Comparison of ENCODE assay signal across 8 cellular contexts in the genomic region with DNA sequence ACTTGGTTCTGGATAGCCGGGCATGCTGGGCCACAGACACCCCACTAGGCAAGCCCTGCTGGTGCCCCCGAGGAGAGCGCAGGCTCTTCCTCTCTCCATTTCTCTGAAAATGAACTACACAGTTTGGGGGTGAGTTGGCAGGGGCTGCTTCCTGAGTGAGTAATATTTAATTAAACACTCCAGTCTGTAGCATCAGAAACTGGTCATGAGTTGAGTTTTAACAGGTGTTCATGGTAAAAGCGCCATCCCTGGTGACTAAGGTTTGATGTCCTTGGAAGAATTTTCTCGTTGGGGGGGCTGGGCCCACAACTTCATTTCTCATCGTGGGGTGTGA. TPM values are rescaled to one million over a fixed set of nuclear protein-coding genes. Genes with fewer than 3 reads are reported as not detected.
DNase-seq lines count a peak whose midpoint lies in the region; ATAC-seq, FAIRE-seq and TF ChIP-seq lines count a peak whose summit lies in the region.

No MANE protein-coding gene starts in this region.

- H3K27ac ChIP-seq in keratinocyte (ENCODE audit: control insufficient read depth, insufficient read depth, low read length) = peak overlapping the region; percentile 87
- peak overlapping the region; percentile 93 for H3K27ac ChIP-seq in suprapubic skin

- H3K9me3 Mint-ChIP-seq in activated CD4-positive, alpha-beta T cell treated with anti-CD3 and anti-CD28 coated beads, Interleukin-2, amount 10 ng/mL, durations not matched to agents 24 days and 14 days = no peaks in the 10 kb centered on the region
- no peaks in the 10 kb centered on the region for H3K9me3 Mint-ChIP-seq in activated CD4-positive, alpha-beta T cell treated with anti-CD3 and anti-CD28 coated beads, Interleukin-2, amount 10 ng/mL, durations not matched to agents 7 days and 5 days

- H3K4me3 ChIP-seq in WI38 (ENCODE audit: low read depth, low read length) = peak overlapping the region; percentile 91
- peak overlapping the region; percentile 60 to 99 (median 67) for H3K4me3 ChIP-seq in keratinocyte (ENCODE audit: control insufficient read depth in 2 of 3, extremely low read depth in 1 of 3, insufficient read depth in 2 of 3, low read depth in 1 of 3, low read length in 3 of 3)
- peak overlapping the region; percentile 78 for H3K4me3 ChIP-seq in suprapubic skin

- H3K27me3 ChIP-seq in keratinocyte (ENCODE audit: control insufficient read depth, extremely low read depth, insufficient read depth, low read length) = no peaks in the 10 kb centered on the region
- no peaks in the 10 kb centered on the region for H3K27me3 ChIP-seq in suprapubic skin

- peaks cover 12% of the 10 kb centered on the region for H3K36me3 Mint-ChIP-seq in activated CD4-positive, alpha-beta T cell treated with anti-CD3 and anti-CD28 coated beads, Interleukin-2, amount 10 ng/mL, durations not matched to agents 24 days and 14 days (ENCODE audit: low read depth)
- no peaks in the 10 kb centered on the region for H3K36me3 Mint-ChIP-seq in activated CD4-positive, alpha-beta T cell treated with anti-CD3 and anti-CD28 coated beads, Interleukin-2, amount 10 ng/mL, durations not matched to agents 7 days and 5 days (ENCODE audit: low read depth)

- peak; percentile 43 for FAIRE-seq in keratinocyte (lab: Jason Lieb, UNC)

- peaks cover 4 to 10% of the 10 kb centered on the region in 2 experiments for H3K36me3 ChIP-seq in keratinocyte (ENCODE audit: control insufficient read depth in 2 of 2, extremely low read depth in 1 of 2, insufficient read depth in 2 of 2, low read length in 2 of 2)
- H3K36me3 ChIP-seq in suprapubic skin = no peaks in the 10 kb centered on the region

- peaks cover 21% of the 10 kb centered on the region for H3K4me1 Mint-ChIP-seq in activated CD4-positive, alpha-beta T cell treated with anti-CD3 and anti-CD28 coated beads, Interleukin-2, amount 10 ng/mL, durations not matched to agents 24 days and 14 days
- peaks cover 12% of the 10 kb centered on the region for H3K4me1 Mint-ChIP-seq in activated CD4-positive, alpha-beta T cell treated with anti-CD3 and anti-CD28 coated beads, Interleukin-2, amount 10 ng/mL, durations not matched to agents 7 days and 5 days

- CTCF ChIA-PET in activated CD4-positive, alpha-beta T cell treated with anti-CD3 and anti-CD28 coated beads, Interleukin-2, amount 10 ng/mL, durations not matched to agents 7 days and 5 days (lab: Charles Lee) = interaction anchor here (1.4 kb wide), 1 partner anchor 197 kb away, joined by 3 read pairs; no protein-coding TSS in a partner anchor

- TF ChIP-seq EP300 in suprapubic skin (IDR thresholded peaks at IDR 0.05) = no peak

- H3K9me3 ChIP-seq in keratinocyte (ENCODE audit: control insufficient read depth, low read depth, low read length) (no peaks in the 10 kb centered on the region), suprapubic skin (no peaks in the 10 kb centered on the region)

- ATAC-seq in GM21447 (IDR thresholded peaks at IDR 0.05; ENCODE audit: unreplicated experiment) = no peak

- peak overlapping the region; percentile 96 for H3K9ac ChIP-seq in keratinocyte (ENCODE audit: control insufficient read depth, extremely low read depth, insufficient read depth, low read length)

- H4K20me1 ChIP-seq in keratinocyte (ENCODE audit: control insufficient read depth, extremely low read depth, insufficient read depth, low read length) = no peaks in the 10 kb centered on the region

- TF ChIP-seq POLR2A in suprapubic skin (IDR thresholded peaks at IDR 0.05) = no peak

- intact Hi-C loops in activated CD4-positive, alpha-beta T cell treated with anti-CD3 and anti-CD28 coated beads, Interleukin-2, amount 10 ng/mL, durations not matched to agents 24 days and 14 days (cut with micrococcal nuclease) = no loop called here

- H3K4me1 ChIP-seq in keratinocyte (ENCODE audit: control insufficient read depth, extremely low read depth, insufficient read depth, low read length) = peaks cover 34% of the 10 kb centered on the region
- H3K4me1 ChIP-seq in suprapubic skin = peaks cover 63% of the 10 kb centered on the region

- peaks cover 3% of the 10 kb centered on the region for H3K9me1 ChIP-seq in keratinocyte (ENCODE audit: control insufficient read depth, extremely low read depth, insufficient read depth, low read length)

- TF ChIP-seq CTCF in WI38 (IDR thresholded peaks at IDR 0.05; ENCODE audit: low read depth, low read length) (no peak), keratinocyte (optimal IDR thresholded peaks at IDR 0.05 in 1 of 3, IDR thresholded peaks at IDR 0.05 in 1 of 3, conservative IDR thresholded peaks at IDR 0.05 in 1 of 3; ENCODE audit: extremely low read depth in 1 of 3, insufficient read depth in 2 of 3, low read length in 3 of 3) (no peak), suprapubic skin (IDR thresholded peaks at IDR 0.05) (no peak)

- POLR2A ChIA-PET in activated CD4-positive, alpha-beta T cell treated with anti-CD3 and anti-CD28 coated beads, Interleukin-2, amount 10 ng/mL, durations not matched to agents 7 days and 5 days (lab: Charles Lee) = no interaction called here

- no peak overlapping the region for H2AFZ ChIP-seq in keratinocyte (ENCODE audit: control insufficient read depth, low read length)

- DNase-seq in activated CD4-positive, alpha-beta T cell treated with anti-CD3 and anti-CD28 coated beads, Interleukin-2, amount 10 ng/mL, durations not matched to agents 24 days and 14 days = peak; percentile 69
- no peak for DNase-seq in activated CD4-positive, alpha-beta T cell treated with anti-CD3 and anti-CD28 coated beads, Interleukin-2, amount 10 ng/mL, durations not matched to agents 7 days and 5 days
- no peak for DNase-seq in keratinocyte (ENCODE audit: low read depth, low spot score)
- DNase-seq in suprapubic skin (ENCODE audit: low spot score in 2 of 2) = no peak
- DNase-seq in globus pallidus (ENCODE audit: low spot score) = no peak
- DNase-seq in NCI-H1105 treated with DMSO at 0.1 percent for 48 hours (lab: John Stamatoyannopoulos, UW) = no peak

- no peak overlapping the region for H3K4me3 Mint-ChIP-seq in activated CD4-positive, alpha-beta T cell treated with anti-CD3 and anti-CD28 coated beads, Interleukin-2, amount 10 ng/mL, durations not matched to agents 24 days and 14 days
- no peak overlapping the region for H3K4me3 Mint-ChIP-seq in activated CD4-positive, alpha-beta T cell treated with anti-CD3 and anti-CD28 coated beads, Interleukin-2, amount 10 ng/mL, durations not matched to agents 7 days and 5 days

- H3K27ac Mint-ChIP-seq in activated CD4-positive, alpha-beta T cell treated with anti-CD3 and anti-CD28 coated beads, Interleukin-2, amount 10 ng/mL, durations not matched to agents 24 days and 14 days = no peak overlapping the region
- H3K27ac Mint-ChIP-seq in activated CD4-positive, alpha-beta T cell treated with anti-CD3 and anti-CD28 coated beads, Interleukin-2, amount 10 ng/mL, durations not matched to agents 7 days and 5 days = no peak overlapping the region

- dilution Hi-C loops in keratinocyte (cut with MboI; ENCODE audit: extremely low pct_ligation_motif_present, low sequenced_read_pairs) = no loop called here

- H3K27me3 Mint-ChIP-seq in activated CD4-positive, alpha-beta T cell treated with anti-CD3 and anti-CD28 coated beads, Interleukin-2, amount 10 ng/mL, durations not matched to agents 24 days and 14 days = peaks cover 2% of the 10 kb centered on the region
- no peaks in the 10 kb centered on the region for H3K27me3 Mint-ChIP-seq in activated CD4-positive, alpha-beta T cell treated with anti-CD3 and anti-CD28 coated beads, Interleukin-2, amount 10 ng/mL, durations not matched to agents 7 days and 5 days

- 39% methylated on average over 3 of the region's 6 CpGs for WGBS in suprapubic skin

- H3K79me2 ChIP-seq in keratinocyte (ENCODE audit: control insufficient read depth, insufficient read depth, low read length) = peaks cover 52% of the 10 kb centered on the region

- peak overlapping the region; percentile 97 for H3K4me2 ChIP-seq in keratinocyte (ENCODE audit: control insufficient read depth, extremely low read depth, insufficient read depth, low read depth, low read length)

RNA-seq across cellular contexts. Expression of gene SPSB1, which starts 1.7 kb away (rescaled TPM):
- 4.8 and 6.2 TPM in 2 replicates for total RNA-seq in activated CD4-positive, alpha-beta T cell treated with anti-CD3 and anti-CD28 coated beads, Interleukin-2, amount 10 ng/mL, durations not matched to agents 24 days and 14 days
- total RNA-seq in activated CD4-positive, alpha-beta T cell treated with anti-CD3 and anti-CD28 coated beads, Interleukin-2, amount 10 ng/mL, durations not matched to agents 7 days and 5 days = 1 to 10 TPM; 4.8 to 6.6 TPM
- 16.9 to 43.2 TPM (median 19.8 TPM) in 3 replicates for polyA plus RNA-seq in keratinocyte
- polyA plus RNA-seq in keratinocyte (2011; ENCODE audit: low read depth) = 19.8 TPM
- 12.1 and 17.8 TPM in 2 replicates for polyA plus RNA-seq in keratinocyte (2011; cell fraction: cytosol; rRNA removed)
- polyA plus RNA-seq in keratinocyte (2011; cell fraction: nucleus; rRNA removed) = 19.7 and 26.5 TPM in 2 replicates
- 18.5 and 23.4 TPM in 2 replicates for polyA plus RNA-seq in keratinocyte (2012; ENCODE audit: low replicate concordance)
- polyA minus RNA-seq in keratinocyte = 14.3 to 41.7 TPM (median 16.8 TPM) in 3 replicates
- 18.4 TPM for polyA minus RNA-seq in keratinocyte (2011; cell fraction: cytosol; rRNA and poly(A)+ RNA removed)
- polyA minus RNA-seq in keratinocyte (2011; cell fraction: nucleus; rRNA and poly(A)+ RNA removed) = 19.2 and 24.3 TPM in 2 replicates
- 10 to 100 TPM; 28.3 to 49.2 (median 42.1) TPM for total RNA-seq in suprapubic skin

RNA-seq across cellular contexts. Expression of gene H6PD, which starts 59.8 kb away (rescaled TPM):
- 17.4 and 17.7 TPM in 2 replicates for total RNA-seq in activated CD4-positive, alpha-beta T cell treated with anti-CD3 and anti-CD28 coated beads, Interleukin-2, amount 10 ng/mL, durations not matched to agents 24 days and 14 days
- total RNA-seq in activated CD4-positive, alpha-beta T cell treated with anti-CD3 and anti-CD28 coated beads, Interleukin-2, amount 10 ng/mL, durations not matched to agents 7 days and 5 days = 10 to 100 TPM; 15.1 to 15.3 TPM
- polyA plus RNA-seq in keratinocyte = 3.3 to 4.5 TPM (median 4.4 TPM) in 3 replicates
- polyA plus RNA-seq in keratinocyte (2011; ENCODE audit: low read depth) = 1.2 TPM
- 2.1 TPM in 2 replicates for polyA plus RNA-seq in keratinocyte (2011; cell fraction: cytosol; rRNA removed)
- polyA plus RNA-seq in keratinocyte (2011; cell fraction: nucleus; rRNA removed) = 13.8 and 18.0 TPM in 2 replicates
- 4.2 and 5.5 TPM in 2 replicates for polyA plus RNA-seq in keratinocyte (2012; ENCODE audit: low replicate concordance)
- polyA minus RNA-seq in keratinocyte = 4.9 to 10.6 TPM (median 6.0 TPM) in 3 replicates
- polyA minus RNA-seq in keratinocyte (2011; cell fraction: cytosol; rRNA and poly(A)+ RNA removed) = 4.6 TPM
- 12.8 and 18.5 TPM in 2 replicates for polyA minus RNA-seq in keratinocyte (2011; cell fraction: nucleus; rRNA and poly(A)+ RNA removed)
- total RNA-seq in suprapubic skin = 100 to 1,000 TPM in 2 of 4 donors, 10 to 100 TPM in 2; 83.6 to 130 (median 106) TPM
